8 cellular contexts compared by ENCODE assay signal in genomic region chr1:207084701-207085180, GRCh38. TPM values are rescaled to one million over a fixed set of nuclear protein-coding genes. Genes with fewer than 3 reads are reported as not detected.
DNase-seq lines count a peak whose midpoint lies in the region; ATAC-seq and TF ChIP-seq lines count a peak whose summit lies in the region.

No MANE protein-coding gene starts in this region.

- H3K9me3 Mint-ChIP-seq in osteocyte (ENCODE audit: unreplicated experiment): no peaks in the 10 kb centered on the region

- peak; percentile 53 for ATAC-seq in HG03565 (IDR thresholded peaks at IDR 0.05; ENCODE audit: unreplicated experiment)
- ATAC-seq in HG02623 (IDR thresholded peaks at IDR 0.05; ENCODE audit: unreplicated experiment): no peak

- no peak overlapping the region for H3K27ac Mint-ChIP-seq in osteocyte (ENCODE audit: unreplicated experiment)

- H3K4me3 Mint-ChIP-seq in osteocyte (ENCODE audit: unreplicated experiment): no peak overlapping the region

- H3K36me3 Mint-ChIP-seq in osteocyte (ENCODE audit: unreplicated experiment): peaks cover 2% of the 10 kb centered on the region

- TF ChIP-seq CTCF in fibroblast of villous mesenchyme (IDR thresholded peaks at IDR 0.05; ENCODE audit: insufficient read depth, low read depth, low read length): peak; percentile 64
- peak; percentile 61 for TF ChIP-seq CTCF in osteocyte (IDR thresholded peaks at IDR 0.05)

- H3K27me3 Mint-ChIP-seq in osteocyte (ENCODE audit: unreplicated experiment): peaks cover 23% of the 10 kb centered on the region

- H3K4me3 ChIP-seq in fibroblast of villous mesenchyme (ENCODE audit: low read depth, low read length): no peak overlapping the region

- peaks cover 12% of the 10 kb centered on the region for H3K4me1 Mint-ChIP-seq in osteocyte (ENCODE audit: unreplicated experiment)

- DNase-seq in activated CD4-positive, CD25-positive, alpha-beta regulatory T cell treated with anti-CD3 and anti-CD28 coated beads, Interleukin-2, amount 50 U/mL, for 16 hours (ENCODE audit: low read depth, low spot score): peak; percentile 23
- no peak for DNase-seq in activated CD4-positive, CD25-positive, alpha-beta regulatory T cell treated with anti-CD3 and anti-CD28 coated beads, Interleukin-2, amount 50 U/mL, for 72 hours
- peak; percentile 93 for DNase-seq in OCI-M1 (lab: John Stamatoyannopoulos, UW)
- peak; percentile 8 for DNase-seq in activated T-helper 1 cell treated with Interleukin-2 at 50 U/mL for 16 hours (ENCODE audit: low read depth)
- peak; percentile 85 for DNase-seq in fibroblast of villous mesenchyme (ENCODE audit: low read depth)
- no peak for DNase-seq in osteocyte (ENCODE audit: extremely low spot score, unreplicated experiment)

RNA-seq across cellular contexts. Expression of gene C4BPB, which starts 3.9 kb away (rescaled TPM):
- total RNA-seq in fibroblast of villous mesenchyme: 0.32 TPM in 1 of 2 replicates, not detected in the other
- total RNA-seq in osteocyte: not detected in 2 replicates

RNA-seq across cellular contexts. Expression of gene C4BPA, which starts 19.3 kb away (rescaled TPM):
- not detected in 2 replicates for total RNA-seq in fibroblast of villous mesenchyme
- not detected in 2 replicates for total RNA-seq in osteocyte

RNA-seq across cellular contexts. Expression of gene PFKFB2, which starts 31.7 kb away (rescaled TPM):
- 6.9 and 8.7 TPM in 2 replicates for total RNA-seq in fibroblast of villous mesenchyme
- 15.8 TPM in 2 replicates for total RNA-seq in osteocyte

RNA-seq across cellular contexts. Expression of gene YOD1, which starts 33.7 kb away (rescaled TPM):
- total RNA-seq in fibroblast of villous mesenchyme (10.6 and 16.0 TPM in 2 replicates), osteocyte (4.6 and 4.8 TPM in 2 replicates)

RNA-seq across cellular contexts. Expression of gene C1orf116, which starts 52.2 kb away (rescaled TPM):
- total RNA-seq in fibroblast of villous mesenchyme (under 0.01 TPM in 1 of 2 replicates, not detected in the other), osteocyte (not detected in 2 replicates)

Comparison
In these comparisons a context has a peak if more than half of its experiments do, and no peak if none do; other contexts are left out.
1. DNase-seq: peak in activated CD4-positive, CD25-positive, alpha-beta regulatory T cell treated with anti-CD3 and anti-CD28 coated beads, Interleukin-2, amount 50 U/mL, for 16 hours (single experiment), OCI-M1 (single experiment), activated T-helper 1 cell treated with Interleukin-2 at 50 U/mL for 16 hours (single experiment) and fibroblast of villous mesenchyme (single experiment); none in activated CD4-positive, CD25-positive, alpha-beta regulatory T cell treated with anti-CD3 and anti-CD28 coated beads, Interleukin-2, amount 50 U/mL, for 72 hours (single experiment) and osteocyte (single experiment).